Comparison of ENCODE assay signal across 8 cellular contexts in the genomic region with DNA sequence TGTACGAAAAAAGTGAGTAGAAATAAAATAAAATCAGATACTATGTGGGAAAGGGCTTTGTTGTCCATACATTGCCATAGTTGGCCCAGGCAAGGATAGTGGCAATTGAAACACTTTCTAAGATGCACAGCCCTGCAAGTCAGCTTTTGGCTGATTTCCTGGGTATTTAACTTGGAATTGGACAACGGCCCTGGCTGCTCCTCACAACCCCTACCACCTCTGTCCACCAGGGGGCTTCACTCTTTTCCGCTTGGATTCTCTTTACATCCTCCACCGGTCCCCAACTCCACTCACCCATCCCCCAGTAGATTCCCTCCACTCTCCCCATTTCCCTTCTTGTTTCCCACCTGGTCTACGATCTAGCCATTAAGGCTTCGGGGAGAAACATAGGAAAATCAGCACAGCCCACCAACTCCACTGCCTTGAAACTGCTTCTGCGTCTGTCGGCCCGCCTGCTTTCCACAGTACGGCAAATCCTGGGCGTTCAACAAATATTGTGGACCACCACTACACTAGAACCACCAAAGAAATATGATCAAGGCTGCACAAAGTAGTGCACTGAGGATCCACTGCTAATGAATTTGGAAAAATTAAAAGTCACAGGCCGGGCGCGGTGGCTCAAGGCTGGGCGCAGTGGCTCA. TPM values are rescaled to one million over a fixed set of nuclear protein-coding genes. Genes with fewer than 3 reads are reported as not detected.
A peak's percentile ranks its signal among the peaks of the same experiment; 100 is the strongest.
DNase-seq lines count a peak whose midpoint lies in the region; ATAC-seq and TF ChIP-seq lines count a peak whose summit lies in the region.

No MANE protein-coding gene starts in this region.

- DNase-seq in EH (ENCODE audit: low read depth) = peak; percentile 76
- peak; percentile 53 for DNase-seq in LHCN-M2 (ENCODE audit: low read depth)
- DNase-seq in SW 1271 (lab: John Stamatoyannopoulos, UW) = peak; percentile 17 to 50
- peak in 1 of 2 donors; percentile 76 for DNase-seq in ascending aorta (ENCODE audit: low spot score in 2 of 2)
- DNase-seq in iPS-NIHi11 (ENCODE audit: low spot score) = peak; percentile 78
- peak; percentile 25 to 52 (median 41) for DNase-seq in stimulated activated CD4-positive, alpha-beta T cell treated with anti-CD3 and anti-CD28 coated beads, Interleukin-1b, Interleukin-23, amount 100 ng/mL, for 24 hours (ENCODE audit: low read depth in 4 of 4, low spot score in 1 of 4)

- no peak overlapping the region for H3K4me3 ChIP-seq in ascending aorta

- TF ChIP-seq CTCF in ascending aorta (IDR thresholded peaks at IDR 0.05) = peak; percentile 43 to 66 (median 65)

- intact Hi-C loops in ascending aorta (cut with DNase I) = loop anchor here (2.0 to 10.0 kb wide), 5 partner anchors 49 to 451 kb away; a partner anchor contains a TSS

- no peaks in the 10 kb centered on the region for H3K9me3 ChIP-seq in ascending aorta

- no peaks in the 10 kb centered on the region for H3K4me1 ChIP-seq in ascending aorta

- no peaks in the 10 kb centered on the region for H3K36me3 ChIP-seq in ascending aorta

- ATAC-seq in GM19455 (IDR thresholded peaks at IDR 0.05; ENCODE audit: unreplicated experiment) (no peak), GM19467 (IDR thresholded peaks at IDR 0.05; ENCODE audit: unreplicated experiment) (no peak)

- no peak overlapping the region for H3K27ac ChIP-seq in ascending aorta

- no peaks in the 10 kb centered on the region for H3K27me3 ChIP-seq in ascending aorta

RNA-seq across cellular contexts. Expression of a gene that starts 48.6 kb away (rescaled TPM):
- total RNA-seq in LHCN-M2 (2014; rRNA removed) = 188 and 197 TPM in 2 replicates
- polyA plus RNA-seq in LHCN-M2 (2012) = 112 TPM
- 197 TPM for total RNA-seq in ascending aorta
